In genomic region chr5:54753034-54753433, GRCh38 we compare ENCODE assay signal across 10 cellular contexts.
DNase-seq lines count a peak whose midpoint lies in the region; ATAC-seq and TF ChIP-seq lines count a peak whose summit lies in the region.
"Had no signal": no experiment of that assay in that cellular context is flagged by ENCODE, and none has a peak within 500 bp of the region (broad histone marks: within the 10 kb centered on the region; RNA-seq: fewer than 3 reads in every experiment).

No MANE protein-coding gene starts in this region.

- peak; percentile 84 for ATAC-seq in GM19455 (IDR thresholded peaks at IDR 0.05; ENCODE audit: unreplicated experiment)
- ATAC-seq in HG03469 (IDR thresholded peaks at IDR 0.05; ENCODE audit: unreplicated experiment): peak; percentile 84
- ATAC-seq in CD4-positive, alpha-beta T cell (ENCODE audit: poor library complexity): no peak

- H3K27me3 Mint-ChIP-seq in CD14-positive monocyte (ENCODE audit: low read depth in 3 of 3): peaks cover 0 to 2% (median 0%) of the 10 kb centered on the region in 3 donors
- H3K27me3 Mint-ChIP-seq in CD4-positive, alpha-beta T cell: no peaks in the 10 kb centered on the region
- H3K27me3 Mint-ChIP-seq: natural killer cell treated with Interleukin-12 subunit alpha and Interleukin-12 subunit beta and Interleukin-15 and Interleukin-18, amount 100 ng/mL, for 72 hours had no signal

- H3K9me3 Mint-ChIP-seq in CD14-positive monocyte: peaks cover 0 to 3% (median 0%) of the 10 kb centered on the region in 7 donors
- H3K9me3 Mint-ChIP-seq in CD4-positive, alpha-beta T cell: no peaks in the 10 kb centered on the region
- H3K9me3 Mint-ChIP-seq: activated T-cell treated with anti-CD3 and anti-CD28 coated beads, Interleukin-2, amount 50 U/mL, for 4 hours had no signal

- intact Hi-C loops in CD14-positive monocyte (cut with micrococcal nuclease): loop anchor here in 1 of 2 donors (10.0 kb wide), 1 partner anchor 92 kb away; no protein-coding TSS in a partner anchor
- intact Hi-C loops in CD4-positive, alpha-beta T cell (cut with DNase I, micrococcal nuclease): loop anchor here in 1 of 2 experiments (10.0 kb wide), 1 partner anchor 72 kb away; no protein-coding TSS in a partner anchor

- TF ChIP-seq CTCF in CD14-positive monocyte (IDR thresholded peaks at IDR 0.05): no peak
- no peak for TF ChIP-seq CTCF in CD4-positive, alpha-beta T cell (IDR thresholded peaks at IDR 0.05)

- H3K4me1 Mint-ChIP-seq in CD14-positive monocyte: peaks cover 33% of the 10 kb centered on the region
- peaks cover 24% of the 10 kb centered on the region for H3K4me1 Mint-ChIP-seq in CD4-positive, alpha-beta T cell (ENCODE audit: low read depth)

- no peaks in the 10 kb centered on the region for H3K36me3 Mint-ChIP-seq in CD14-positive monocyte
- H3K36me3 Mint-ChIP-seq in CD4-positive, alpha-beta T cell (ENCODE audit: low read depth): no peaks in the 10 kb centered on the region

- H3K27ac ChIP-seq in CD4-positive, alpha-beta T cell (ENCODE audit: low read depth, low read length): no peak overlapping the region

- no peaks in the 10 kb centered on the region for H3K27me3 ChIP-seq in CD4-positive, alpha-beta T cell (ENCODE audit: control insufficient read depth, insufficient read depth, low read length)

- peak overlapping the region; percentile 27 to 88 (median 71) for H3K27ac Mint-ChIP-seq in CD14-positive monocyte
- H3K27ac Mint-ChIP-seq in CD4-positive, alpha-beta T cell: no peak overlapping the region

- no peaks in the 10 kb centered on the region for H3K9me3 ChIP-seq in CD4-positive, alpha-beta T cell (ENCODE audit: control insufficient read depth, low read length)

- DNase-seq in CD14-positive monocyte (ENCODE audit: low spot score) (peak; percentile 61), astrocyte of the hippocampus (ENCODE audit: low read depth, low spot score) (peak; percentile 50), amygdala (lab: John Stamatoyannopoulos, UW) (no peak), iPS-NIHi7 (ENCODE audit: extremely low spot score) (no peak), NCI-H526 (lab: John Stamatoyannopoulos, UW) (no peak)
- DNase-seq in CD4-positive, alpha-beta T cell: no peak
- DNase-seq: activated T-cell treated with anti-CD3 and anti-CD28 coated beads, Interleukin-2, amount 50 U/mL, for 4 hours had no signal

- POLR2A ChIA-PET in CD4-positive, alpha-beta T cell (lab: Charles Lee): interaction anchor here (1.2 kb wide), 1 partner anchor 9 kb away, joined by 7 read pairs; no protein-coding TSS in a partner anchor

- H3K4me3 Mint-ChIP-seq in CD14-positive monocyte: peak overlapping the region in 1 of 2 donors; percentile 35
- H3K4me3 Mint-ChIP-seq in CD4-positive, alpha-beta T cell: no peak overlapping the region
- H3K4me3 Mint-ChIP-seq: activated T-cell treated with anti-CD3 and anti-CD28 coated beads, Interleukin-2, amount 50 U/mL, for 4 hours; natural killer cell treated with Interleukin-12 subunit alpha and Interleukin-12 subunit beta and Interleukin-15 and Interleukin-18, amount 100 ng/mL, for 72 hours had no signal

- CTCF ChIA-PET in CD4-positive, alpha-beta T cell (lab: Charles Lee): no interaction called here

Comparison
In these comparisons a context has a peak if more than half of its experiments do, and no peak if none do; other contexts are left out.
1. DNase-seq: peak in CD14-positive monocyte (single experiment) and astrocyte of the hippocampus (single experiment); none in amygdala (0 of 56), CD4-positive, alpha-beta T cell (0 of 10), iPS-NIHi7 (single experiment) and NCI-H526 (0 of 2).